In genomic region chr1:12157366-12158231, GRCh38 we compare ENCODE assay signal across 9 cellular contexts. TPM values are rescaled to one million over a fixed set of nuclear protein-coding genes. Genes with fewer than 3 reads are reported as not detected.
DNase-seq lines count a peak whose midpoint lies in the region; ATAC-seq, FAIRE-seq and TF ChIP-seq lines count a peak whose summit lies in the region.
"Had no signal": no experiment of that assay in that cellular context is flagged by ENCODE, and none has a peak within 500 bp of the region (broad histone marks: within the 10 kb centered on the region; RNA-seq: fewer than 3 reads in every experiment).

No MANE protein-coding gene starts in this region.

- peak overlapping the region; percentile 10 for H3K27ac Mint-ChIP-seq in MCF 10A (ENCODE audit: low read depth, unreplicated experiment)

- no peaks in the 10 kb centered on the region for H3K36me3 ChIP-seq in mammary epithelial cell (ENCODE audit: insufficient read depth, low read length)
- H3K36me3 ChIP-seq in K562 (ENCODE audit: control insufficient read depth, insufficient read depth, low read length), result no peaks in the 10 kb centered on the region
- H3K36me3 ChIP-seq: SJCRH30 had no signal

- peaks cover 10% of the 10 kb centered on the region for H3K4me1 ChIP-seq in mammary epithelial cell (ENCODE audit: insufficient read depth, low read length)
- peaks cover 25 to 27% of the 10 kb centered on the region in 2 experiments for H3K4me1 ChIP-seq in K562 (replicated peaks in 1 of 2; ENCODE audit: control insufficient read depth in 2 of 2, insufficient read depth in 2 of 2, low read length in 2 of 2)

- no peaks in the 10 kb centered on the region for H3K27me3 Mint-ChIP-seq in MCF 10A (ENCODE audit: insufficient read depth, unreplicated experiment)

- no peak overlapping the region for H3K4me3 Mint-ChIP-seq in MCF 10A (ENCODE audit: unreplicated experiment)

- H3K27me3 ChIP-seq in mammary epithelial cell (ENCODE audit: insufficient read depth, low read length) (no peaks in the 10 kb centered on the region), K562 (ENCODE audit: control insufficient read depth in 2 of 2, insufficient read depth in 2 of 2, low read length in 2 of 2) (no peaks in the 10 kb centered on the region; a peak in 1 of 5 replicates)
- H3K27me3 ChIP-seq: SJCRH30 had no signal

- no peak for TF ChIP-seq POLR2A in K562 (conservative IDR thresholded peaks at IDR 0.05)

- intact Hi-C loops in MCF 10A (cut with micrococcal nuclease), result no loop called here
- intact Hi-C loops in mammary epithelial cell (cut with micrococcal nuclease), result no loop called here
- intact Hi-C loops in K562 (cut with micrococcal nuclease), result no loop called here

- no peak for TF ChIP-seq RAD21 in K562 (CRISPR knock-in tag; conservative IDR thresholded peaks at IDR 0.05 in 1 of 2, IDR thresholded peaks at IDR 0.05 in 1 of 2)

- H3K79me2 ChIP-seq in mammary epithelial cell (ENCODE audit: insufficient read depth, low read length) (no peaks in the 10 kb centered on the region), K562 (ENCODE audit: control insufficient read depth, insufficient read depth, low read length) (no peaks in the 10 kb centered on the region)

- H3K4me1 Mint-ChIP-seq in MCF 10A (ENCODE audit: insufficient read depth, unreplicated experiment), result peaks cover 35% of the 10 kb centered on the region

- CTCF ChIA-PET in MCF 10A (lab: Yijun Ruan, JAX), result interaction anchor here (0.6 to 0.7 kb wide), 2 partner anchors 49 to 1355 kb away, joined by 3 to 4 read pairs; no protein-coding TSS in a partner anchor
- CTCF ChIA-PET in mammary epithelial cell (lab: Charles Lee; ENCODE audit: low non-redundant PET), result no interaction called here
- CTCF ChIA-PET in K562 (lab: Yijun Ruan, JAX; ENCODE audit: low intra/inter-chr PET ratio), result no interaction called here

- no peak overlapping the region for H3K4me2 ChIP-seq in mammary epithelial cell (ENCODE audit: insufficient read depth, low read depth, low read length)
- H3K4me2 ChIP-seq in K562 (ENCODE audit: insufficient read depth, low read length), result no peak overlapping the region

- H3K9ac ChIP-seq in mammary epithelial cell (ENCODE audit: insufficient read depth, low read length) (no peak overlapping the region), K562 (ENCODE audit: insufficient read depth in 1 of 2, low read depth in 2 of 2, low read length in 2 of 2) (no peak overlapping the region)

- no peak for FAIRE-seq in K562 (lab: Jason Lieb, UNC)

- no peak for TF ChIP-seq CTCF in MCF 10A (IDR thresholded peaks at IDR 0.05; ENCODE audit: unreplicated experiment)
- no peak for TF ChIP-seq CTCF in mammary epithelial cell (conservative IDR thresholded peaks at IDR 0.05 in 1 of 2, IDR thresholded peaks at IDR 0.05 in 1 of 2; ENCODE audit: extremely low read depth in 1 of 2, insufficient read depth in 1 of 2, low read depth in 1 of 2, low read length in 2 of 2)
- no peak for TF ChIP-seq CTCF in K562 (IDR thresholded peaks at IDR 0.05 in 2 of 3, conservative IDR thresholded peaks at IDR 0.05 in 1 of 3; ENCODE audit: insufficient read depth in 2 of 3, low read depth in 1 of 3, low read length in 3 of 3)

- 89% methylated on average over 9 of the region's 10 CpGs for WGBS in mammary epithelial cell (ENCODE audit: low coverage, missing lambda C conversion rate)
- WGBS in K562 (ENCODE audit: insufficient coverage, low coverage, missing lambda C conversion rate), result 42% methylated on average over 10 of the region's 10 CpGs

- H3K36me3 Mint-ChIP-seq in MCF 10A (ENCODE audit: insufficient read depth, unreplicated experiment), result no peaks in the 10 kb centered on the region

- POLR2A ChIA-PET in MCF 10A (lab: Yijun Ruan, JAX), result interaction anchor here (1.7 kb wide), 1 partner anchor 14 kb away, joined by 6 read pairs; no protein-coding TSS in a partner anchor
- POLR2A ChIA-PET in K562 (lab: Yijun Ruan, JAX), result interaction anchor here (0.5 to 0.9 kb wide), 2 partner anchors 9 to 23 kb away, joined by 3 to 4 read pairs; no protein-coding TSS in a partner anchor

- TF ChIP-seq EP300 in K562 (IDR thresholded peaks at IDR 0.05; ENCODE audit: low read length), result no peak

- no TSS peak for BruUV-seq in MCF 10A (replicated peaks; lab: Mats Ljungman, UMichigan)
- no TSS peak for BruUV-seq in mammary epithelial cell (replicated peaks; lab: Mats Ljungman, UMichigan)
- BruUV-seq in K562 (replicated peaks; lab: Mats Ljungman, UMichigan), result no TSS peak

- H3K27ac ChIP-seq in mammary epithelial cell (ENCODE audit: insufficient read depth, low read depth, low read length) (no peak overlapping the region), K562 (ENCODE audit: extremely low read depth, low read depth, low read length) (no peak overlapping the region)
- H3K27ac ChIP-seq: SJCRH30 had no signal

- H4K20me1 ChIP-seq in mammary epithelial cell (ENCODE audit: insufficient read depth, low read length), result no peaks in the 10 kb centered on the region
- peaks cover 13% of the 10 kb centered on the region for H4K20me1 ChIP-seq in K562 (replicated peaks; ENCODE audit: control insufficient read depth, insufficient read depth, low read length)

- dilution Hi-C loops in mammary epithelial cell (cut with HindIII; ENCODE audit: low sequenced_read_pairs), result no loop called here

- H3K9me3 ChIP-seq in mammary epithelial cell (replicated peaks; ENCODE audit: insufficient read depth, low read length) (no peaks in the 10 kb centered on the region), K562 (replicated peaks; ENCODE audit: control insufficient read depth, insufficient read depth, low read depth, low read length) (no peaks in the 10 kb centered on the region)
- H3K9me3 ChIP-seq: SJCRH30 had no signal

- peaks cover 4% of the 10 kb centered on the region for H3K9me1 ChIP-seq in K562 (ENCODE audit: control insufficient read depth, insufficient read depth, low read length)

- no peak for ATAC-seq in K562
- peak; percentile 58 for ATAC-seq in stimulated activated naive CD8-positive, alpha-beta T cell treated with anti-CD3 and anti-CD28 coated beads, Interleukin-15, Interleukin-2, amounts not matched to agents 100 U/mL and 50 U/mL, for 24 hours
- ATAC-seq in HG03571 (IDR thresholded peaks at IDR 0.05; ENCODE audit: unreplicated experiment), result no peak

- H2AFZ ChIP-seq in mammary epithelial cell (ENCODE audit: low read depth, low read length), result no peak overlapping the region
- 0 out of 2 replicates have a peak overlapping the region, but pooled peaks have one; percentile 9 for H2AFZ ChIP-seq in K562 (ENCODE audit: low read depth, low read length)

- no peaks in the 10 kb centered on the region for H3K9me3 Mint-ChIP-seq in MCF 10A (ENCODE audit: unreplicated experiment)

- H3K4me3 ChIP-seq in mammary epithelial cell (replicated peaks in 1 of 3; ENCODE audit: insufficient read depth in 1 of 3, low read depth in 2 of 3, low read length in 3 of 3) (no peak overlapping the region), K562 (no peak overlapping the region)
- H3K4me3 ChIP-seq: SJCRH30 had no signal

- in situ Hi-C loops in mammary epithelial cell (cut with MboI; ENCODE audit: low sequenced_read_pairs in 2 of 2) (no loop called here), K562 (cut with MboI) (no loop called here)

- DNase-seq in MCF 10A (ENCODE audit: unreplicated experiment), result peak; percentile 22
- DNase-seq in mammary epithelial cell, result no peak
- DNase-seq in NOMO-1 (lab: John Stamatoyannopoulos, UW; ENCODE audit: unreplicated experiment in 2 of 2), result peak; percentile 81 to 85
- DNase-seq in K562 (ENCODE audit: extremely low read depth in 1 of 4, low spot score in 3 of 4), result no peak
- peak; percentile 58 for DNase-seq in stimulated activated naive CD8-positive, alpha-beta T cell treated with anti-CD3 and anti-CD28 coated beads, Interleukin-15, Interleukin-2, amounts not matched to agents 100 U/mL and 50 U/mL, for 24 hours
- no peak for DNase-seq in AG08395 (ENCODE audit: low spot score)
- DNase-seq in NCI-H748 treated with DMSO at 0.1 percent for 48 hours (lab: John Stamatoyannopoulos, UW), result no peak
- DNase-seq: SJCRH30 had no signal

TF ChIP-seq in K562, 482 proteins besides CTCF, POLR2A, EP300 and RAD21 (continues in another document):
- TF ChIP-seq ZNF384 (IDR thresholded peaks at IDR 0.05; ENCODE audit: low read depth, low read length) (peak; percentile 18; the same call in 1 of the 2 replicates), ZNF324 (CRISPR knock-in tag; IDR thresholded peaks at IDR 0.05) (no peak), ZNF589 (CRISPR knock-in tag; IDR thresholded peaks at IDR 0.05; ENCODE audit: low read depth) (no peak), SRSF7 (optimal IDR thresholded peaks at IDR 0.05; ENCODE audit: low read depth, low read length) (no peak), ETV5 (CRISPR knock-in tag; IDR thresholded peaks at IDR 0.05; ENCODE audit: low read depth) (no peak), FOXA3 (CRISPR knock-in tag; conservative IDR thresholded peaks at IDR 0.05 in 1 of 2, IDR thresholded peaks at IDR 0.05 in 1 of 2) (no peak), SPI1 (IDR thresholded peaks at IDR 0.05; ENCODE audit: borderline replicate concordance, low read depth, low read length) (peak; percentile 86), TBL1XR1 (IDR thresholded peaks at IDR 0.05; ENCODE audit: low read length in 2 of 2) (no peak)

RNA-seq across cellular contexts. Expression of gene TNFRSF1B, which starts 9.2 kb away (rescaled TPM):
- 0.22 TPM in 1 of 2 replicates, not detected in the other for total RNA-seq in MCF 10A (2022)
- total RNA-seq in mammary epithelial cell, result under 1 TPM; under 0.01 to 0.09 TPM
- 0.08 TPM for polyA plus RNA-seq in mammary epithelial cell
- polyA minus RNA-seq in mammary epithelial cell, result not detected
- 26.1 and 74.5 TPM in 2 replicates for total RNA-seq in K562 (2011; cell fraction: chromatin; rRNA removed; ENCODE audit: low replicate concordance)
- 83.4 and 97.6 TPM in 2 replicates for total RNA-seq in K562 (2011; cell fraction: nucleolus; rRNA removed)
- 68.4 and 69.2 TPM in 2 replicates for total RNA-seq in K562 (2011; cell fraction: nucleoplasm; rRNA removed)
- 40.8 and 54.1 TPM in 2 replicates for total RNA-seq in K562 (2014; rRNA removed)
- total RNA-seq in K562 (2014; rRNA removed; fragmentation: Illumina TruSeq; extraction: Trizol), result 17.5 and 22.7 TPM in 2 replicates
- 21.7 and 23.1 TPM in 2 replicates for total RNA-seq in K562 (2015; rRNA removed; fragmentation: Illumina TruSeq; extraction: Trizol)
- total RNA-seq in K562 (2021), result 91.3 and 91.6 TPM in 2 replicates
- 36.0 and 48.1 TPM in 2 replicates for polyA plus RNA-seq in K562 (2011; rRNA removed)
- polyA plus RNA-seq in K562 (2011; cell fraction: cytosol; rRNA removed), result 54.9 and 115 TPM in 2 replicates
- 12.4 and 19.5 TPM in 2 replicates for polyA plus RNA-seq in K562 (2011; cell fraction: nucleus; rRNA removed)
- 37.7 and 41.4 TPM in 2 replicates for polyA plus RNA-seq in K562 (2012)
- polyA plus RNA-seq in K562 (2014; fragmentation: Illumina TruSeq; extraction: Trizol), result 40.9 and 48.0 TPM in 2 replicates
- 1 to 10 TPM; 8.8 to 9.0 TPM for polyA plus RNA-seq in K562 (2014; fragmentation: Nextera tagmentation; extraction: Ambion mirVana)
- polyA plus RNA-seq in K562 (2014; rRNA removed), result 43.7 and 47.2 TPM in 2 replicates
- 19.0 and 26.6 TPM in 2 replicates for polyA minus RNA-seq in K562 (2011; rRNA and poly(A)+ RNA removed)
- 46.3 and 70.4 TPM in 2 replicates for polyA minus RNA-seq in K562 (2011; cell fraction: cytosol; rRNA and poly(A)+ RNA removed)
- polyA minus RNA-seq in K562 (2011; cell fraction: nucleus; rRNA and poly(A)+ RNA removed), result 13.3 and 24.2 TPM in 2 replicates

Comparison
In these comparisons a context has a peak if more than half of its experiments do, and no peak if none do; other contexts are left out.
1. DNase-seq: peak in MCF 10A (single experiment), NOMO-1 (2 of 2) and stimulated activated naive CD8-positive, alpha-beta T cell treated with anti-CD3 and anti-CD28 coated beads, Interleukin-15, Interleukin-2, amounts not matched to agents 100 U/mL and 50 U/mL, for 24 hours (single experiment); none in mammary epithelial cell (single experiment), K562 (0 of 4), AG08395 (single experiment) and NCI-H748 treated with DMSO at 0.1 percent for 48 hours (single experiment).
2. RNA of gene TNFRSF1B, which starts 9.2 kb away (total RNA-seq): 17.5 to 97.6 TPM in K562; under 0.01 to 0.09 TPM in mammary epithelial cell and 0.22 TPM in MCF 10A; every median in the first group is over 10 times any median in the second.